8 cellular contexts compared by ENCODE assay signal in genomic region chr20:63706852-63707557, GRCh38. TPM values are rescaled to one million over a fixed set of nuclear protein-coding genes. Genes with fewer than 3 reads are reported as not detected.
DNase-seq lines count a peak whose midpoint lies in the region; ATAC-seq and TF ChIP-seq lines count a peak whose summit lies in the region.

No MANE protein-coding gene starts in this region.

- peak; percentile 28 for ATAC-seq in GM19324 (IDR thresholded peaks at IDR 0.05; ENCODE audit: low FRiP score, unreplicated experiment)
- peak; percentile 5 for ATAC-seq in HG03520 (IDR thresholded peaks at IDR 0.05; ENCODE audit: unreplicated experiment)

- WGBS in spleen, 5 donors: 3 to 16% (median 4%) methylated on average over 17 to 56 of the region's 56 CpGs

- H3K4me1 ChIP-seq in BE2C: no peaks in the 10 kb centered on the region; the same call in 1 of the 2 replicates
- H3K4me1 ChIP-seq in spleen: peaks cover 27 to 87% (median 68%) of the 10 kb centered on the region in 6 donors

- in situ Hi-C loops in astrocyte of the cerebellum (cut with HindIII; ENCODE audit: low sequenced_read_pairs): no loop called here

- TF ChIP-seq POLR2A in spleen (IDR thresholded peaks at IDR 0.05): no peak

- H3K36me3 ChIP-seq in BE2C: peaks cover 45% of the 10 kb centered on the region
- peaks cover 27% of the 10 kb centered on the region for H3K36me3 ChIP-seq in SK-N-MC (ENCODE audit: insufficient read depth, low read length)
- peaks cover 0 to 80% (median 49%) of the 10 kb centered on the region in 6 donors for H3K36me3 ChIP-seq in spleen

- TF ChIP-seq CTCF in BE2C (IDR thresholded peaks at IDR 0.05; ENCODE audit: low read depth, low read length): peak; percentile 44
- TF ChIP-seq CTCF in astrocyte of the cerebellum (IDR thresholded peaks at IDR 0.05; ENCODE audit: low read depth, low read length, missing control alignments): peak; percentile 28
- TF ChIP-seq CTCF in spleen (IDR thresholded peaks at IDR 0.05 in 8 of 11, conservative IDR thresholded peaks at IDR 0.05 in 3 of 11): peak in 9 of 11 experiments; percentile 11 to 52 (median 35)

- H3K27me3 ChIP-seq in BE2C (no peaks in the 10 kb centered on the region), spleen (replicated peaks in 1 of 7) (no peaks in the 10 kb centered on the region)

- H3K4me3 ChIP-seq in BE2C (ENCODE audit: low read depth, low read length) (peak overlapping the region; percentile 77), SK-N-MC (peak overlapping the region; percentile 96), astrocyte of the cerebellum (ENCODE audit: low read depth, low read length) (peak overlapping the region; percentile 83), iPS-11a (ENCODE audit: low read depth, low read length) (peak overlapping the region; percentile 91), spleen (peak overlapping the region; percentile 75 to 98 (median 90))

- DNase-seq in BE2C: peak; percentile 51
- no peak for DNase-seq in SK-N-MC (ENCODE audit: low read depth, low spot score)
- DNase-seq in astrocyte of the cerebellum (ENCODE audit: low read depth): no peak
- peak; percentile 91 for DNase-seq in spleen
- no peak for DNase-seq in GDM1 (lab: John Stamatoyannopoulos, UW)

- peak overlapping the region; percentile 82 for H3K9ac ChIP-seq in SK-N-MC (ENCODE audit: insufficient read length)

- no peak overlapping the region for H3K27ac ChIP-seq in SK-N-MC
- peak overlapping the region; percentile 83 to 95 (median 90) for H3K27ac ChIP-seq in spleen

- H3K9me3 ChIP-seq in BE2C: no peaks in the 10 kb centered on the region
- H3K9me3 ChIP-seq in SK-N-MC (ENCODE audit: low read depth, low read length): peaks cover 3% of the 10 kb centered on the region; the same call in 1 of the 2 replicates
- H3K9me3 ChIP-seq in spleen: peaks cover 0 to 1% (median 0%) of the 10 kb centered on the region in 8 donors

- intact Hi-C loops in spleen (cut with DNase I; ENCODE audit: low total_unique reads): loop anchor here (10.0 kb wide), 1 partner anchor 158 kb away; the partner anchor contains the start of genes ABHD16B and TPD52L2

RNA-seq across cellular contexts. Expression of gene ARFRP1, which starts 0.8 kb away (rescaled TPM):
- polyA plus RNA-seq in BE2C (2012; ENCODE audit: insufficient read depth, insufficient read length, low read depth): 115 TPM
- 10 to 100 TPM; 36.7 to 84.2 (median 60.8) TPM for total RNA-seq in spleen
- 100 to 1,000 TPM in 1 of 3 donors, 10 to 100 TPM in 2; 64.5 to 118 (median 83.8) TPM for polyA plus RNA-seq in spleen

RNA-seq across cellular contexts. Expression of gene ZGPAT, which starts 0.8 kb away (rescaled TPM):
- polyA plus RNA-seq in BE2C (2012; ENCODE audit: insufficient read depth, insufficient read length, low read depth): 122 TPM
- total RNA-seq in spleen: 10 to 100 TPM; 23.6 to 45.7 (median 38.1) TPM
- 10 to 100 TPM; 27.6 to 72.8 (median 50.0) TPM for polyA plus RNA-seq in spleen

RNA-seq across cellular contexts. Expression of gene TNFRSF6B, which starts 10.6 kb away (rescaled TPM):
- polyA plus RNA-seq in BE2C (2012; ENCODE audit: insufficient read depth, insufficient read length, low read depth): not detected
- 100 to 1,000 TPM in 1 of 7 donors, 10 to 100 TPM in 5, 1 to 10 TPM in 1; 8.9 to 104 (median 41.0) TPM for total RNA-seq in spleen
- 10 to 100 TPM; 12.3 to 28.1 (median 23.8) TPM for polyA plus RNA-seq in spleen

RNA-seq across cellular contexts. Expression of gene LIME1, which starts 29.5 kb away (rescaled TPM):
- 49.0 TPM for polyA plus RNA-seq in BE2C (2012; ENCODE audit: insufficient read depth, insufficient read length, low read depth)
- total RNA-seq in spleen: 10 to 100 TPM; 24.0 to 93.4 (median 39.0) TPM
- polyA plus RNA-seq in spleen: 10 to 100 TPM; 56.2 to 96.6 (median 80.4) TPM

RNA-seq across cellular contexts. Expression of gene SLC2A4RG, which starts 32.6 kb away (rescaled TPM):
- 89.5 TPM for polyA plus RNA-seq in BE2C (2012; ENCODE audit: insufficient read depth, insufficient read length, low read depth)
- 100 to 1,000 TPM in 1 of 7 donors, 10 to 100 TPM in 6; 39.9 to 107 (median 64.8) TPM for total RNA-seq in spleen
- polyA plus RNA-seq in spleen: 10 to 100 TPM; 27.5 to 44.0 (median 34.3) TPM

Comparison
In these comparisons a context has a peak if more than half of its experiments do, and no peak if none do; other contexts are left out.
1. DNase-seq: peak in BE2C (single experiment) and spleen (single experiment); none in SK-N-MC (single experiment), astrocyte of the cerebellum (single experiment) and GDM1 (single experiment).
2. Peak in every context shown above with its lines, with median percentiles within 50 percentile points of each other: H3K4me3 ChIP-seq and CTCF ChIP-seq.